In genomic region chr7:112207765-112208164, GRCh38 we compare ENCODE assay signal across 1 cellular context.
TF ChIP-seq lines count a peak whose summit lies in the region.

No MANE protein-coding gene starts in this region.

TF ChIP-seq in GM12878, 131 proteins besides CTCF, POLR2A, EP300 and RAD21:
- TF ChIP-seq ZNF217 (IDR thresholded peaks at IDR 0.05) (no peak), EED (IDR thresholded peaks at IDR 0.05; ENCODE audit: low read depth) (no peak), RBBP5 (conservative IDR thresholded peaks at IDR 0.05) (no peak), NBN (IDR thresholded peaks at IDR 0.05) (no peak), SPI1 (IDR thresholded peaks at IDR 0.05; ENCODE audit: borderline replicate concordance, insufficient read depth, low read depth, low read length) (no peak)
TF ChIP-seq in GM12878: peak in this region for 0.
